ENCODE assay signal across 31 cellular contexts in genomic region chr16:12379318-12379717, GRCh38.
"Had no signal": no experiment of that assay in that cellular context is flagged by ENCODE, and none has a peak within 500 bp of the region (broad histone marks: within the 10 kb centered on the region; RNA-seq: fewer than 3 reads in every experiment).

No MANE protein-coding gene starts in this region.

- H3K9me3 Mint-ChIP-seq: activated CD4-positive, alpha-beta memory T cell treated with anti-CD3 and anti-CD28 coated beads, Interleukin-2, amount 10 ng/mL, durations not matched to agents 7 days and 5 days; activated CD4-positive, alpha-beta T cell treated with anti-CD3 and anti-CD28 coated beads, Interleukin-2, amount 10 ng/mL, durations not matched to agents 24 days and 14 days; activated T-cell treated with anti-CD3 and anti-CD28 coated beads, Interleukin-2, amount 50 U/mL, for 24 hours; T-helper 1 cell treated with Interleukin-12 subunit alpha and Interleukin-12 subunit beta and Interleukin-4 antibody, amounts not matched to agents 30 μg/mL and 1 μg/mL, for 36 hours; T-helper 2 cell treated with Interferon-gamma antibody and Interleukin-4, amounts not matched to agents 5 μg/mL and 100 μg/mL, for 36 hours had no signal

- H3K9me3 ChIP-seq: body of pancreas, esophagus squamous epithelium, gastroesophageal sphincter, heart right ventricle had no signal

- H3K27ac ChIP-seq: body of pancreas, epithelial cell of prostate, esophagus squamous epithelium, gastroesophageal sphincter, heart right ventricle, hepatocyte had no signal

- H3K27me3 Mint-ChIP-seq: activated CD4-positive, alpha-beta memory T cell treated with anti-CD3 and anti-CD28 coated beads, Interleukin-2, amount 10 ng/mL, durations not matched to agents 7 days and 5 days; activated CD4-positive, alpha-beta T cell treated with anti-CD3 and anti-CD28 coated beads for 36 hours; activated CD4-positive, alpha-beta T cell treated with anti-CD3 and anti-CD28 coated beads, Interleukin-2, amount 10 ng/mL, durations not matched to agents 24 days and 14 days; activated naive CD8-positive, alpha-beta T cell; activated T-cell treated with anti-CD3 and anti-CD28 coated beads, Interleukin-2, amount 50 U/mL, for 24 hours; effector memory CD8-positive, alpha-beta T cell had no signal

- H3K79me2 ChIP-seq: hepatocyte had no signal

- H3K4me3 ChIP-seq: body of pancreas, esophagus squamous epithelium, gastroesophageal sphincter, heart right ventricle, hepatocyte had no signal

- DNase-seq: activated CD4-positive, alpha-beta memory T cell treated with anti-CD3 and anti-CD28 coated beads, Interleukin-2, amount 10 ng/mL, durations not matched to agents 7 days and 5 days; activated CD4-positive, alpha-beta T cell treated with anti-CD3 and anti-CD28 coated beads for 36 hours; activated CD4-positive, alpha-beta T cell treated with anti-CD3 and anti-CD28 coated beads, Interleukin-2, amount 10 ng/mL, durations not matched to agents 24 days and 14 days; activated CD4-positive, CD25-positive, alpha-beta regulatory T cell; activated CD4-positive, CD25-positive, alpha-beta regulatory T cell treated with anti-CD3 and anti-CD28 coated beads, Interleukin-2, amount 50 U/mL, for 72 hours; activated CD8-positive, alpha-beta memory T cell treated with anti-CD3 and anti-CD28 coated beads, Interleukin-2, amount 50 U/mL, for 48 hours; activated effector memory CD4-positive, alpha-beta T cell treated with Interleukin-2 at 50 U/mL for 16 hours; activated gamma-delta T cell treated with Interleukin-2 at 50 U/mL for 16 hours; activated naive CD4-positive, alpha-beta T cell treated with anti-CD3 and anti-CD28 coated beads, Interleukin-2, amount 50 U/mL, for 16 hours; activated naive CD4-positive, alpha-beta T cell treated with Interleukin-2 at 50 U/mL for 16 hours; activated T-cell treated with anti-CD3 and anti-CD28 coated beads for 4 hours; activated T-cell treated with anti-CD3 and anti-CD28 coated beads, Interleukin-2, amount 50 U/mL, for 24 hours; activated T-cell treated with anti-CD3 and anti-CD28 coated beads, Interleukin-2, amount 50 U/mL, for 72 hours; amniotic stem cell; anterior cingulate cortex; body of pancreas; caudate nucleus; cortex of kidney; dermis blood vessel endothelial cell; effector CD4-positive, alpha-beta T cell; effector memory CD8-positive, alpha-beta T cell; esophagus squamous epithelium; foreskin melanocyte; heart right ventricle; T1000 had no signal

- H3K4me2 ChIP-seq: hepatocyte had no signal

- H3K27me3 ChIP-seq: body of pancreas, esophagus squamous epithelium, gastroesophageal sphincter, heart right ventricle, hepatocyte had no signal

- ATAC-seq: activated CD4-positive, alpha-beta T cell treated with anti-CD3 and anti-CD28 coated beads for 36 hours; activated T-cell treated with anti-CD3 and anti-CD28 coated beads, Interleukin-2, amount 50 U/mL, for 72 hours; body of pancreas; effector memory CD8-positive, alpha-beta T cell; gastroesophageal sphincter; heart right ventricle had no signal

- H3K4me1 Mint-ChIP-seq: activated CD4-positive, alpha-beta memory T cell treated with anti-CD3 and anti-CD28 coated beads, Interleukin-2, amount 10 ng/mL, durations not matched to agents 7 days and 5 days had no signal

- H3K4me3 Mint-ChIP-seq: activated CD4-positive, alpha-beta memory T cell treated with anti-CD3 and anti-CD28 coated beads, Interleukin-2, amount 10 ng/mL, durations not matched to agents 7 days and 5 days; activated CD4-positive, alpha-beta T cell treated with anti-CD3 and anti-CD28 coated beads for 36 hours; activated CD4-positive, alpha-beta T cell treated with anti-CD3 and anti-CD28 coated beads, Interleukin-2, amount 10 ng/mL, durations not matched to agents 24 days and 14 days; activated naive CD8-positive, alpha-beta T cell; activated T-cell treated with anti-CD3 and anti-CD28 coated beads, Interleukin-2, amount 50 U/mL, for 24 hours; activated T-cell treated with anti-CD3 and anti-CD28 coated beads, Interleukin-2, amount 50 U/mL, for 72 hours; effector memory CD8-positive, alpha-beta T cell; T-helper 1 cell treated with Interleukin-12 subunit alpha and Interleukin-12 subunit beta and Interleukin-4 antibody, amounts not matched to agents 30 μg/mL and 1 μg/mL, for 36 hours; T-helper 2 cell treated with Interferon-gamma antibody and Interleukin-4, amounts not matched to agents 5 μg/mL and 100 μg/mL, for 36 hours had no signal

- H3K4me1 ChIP-seq: body of pancreas had no signal

- H3K36me3 ChIP-seq: esophagus squamous epithelium, gastroesophageal sphincter, heart right ventricle had no signal

- H3K27ac Mint-ChIP-seq: activated CD4-positive, alpha-beta memory T cell treated with anti-CD3 and anti-CD28 coated beads, Interleukin-2, amount 10 ng/mL, durations not matched to agents 7 days and 5 days; activated CD4-positive, alpha-beta T cell treated with anti-CD3 and anti-CD28 coated beads for 36 hours; activated CD4-positive, alpha-beta T cell treated with anti-CD3 and anti-CD28 coated beads, Interleukin-2, amount 10 ng/mL, durations not matched to agents 24 days and 14 days; activated T-cell treated with anti-CD3 and anti-CD28 coated beads, Interleukin-2, amount 50 U/mL, for 24 hours; activated T-cell treated with anti-CD3 and anti-CD28 coated beads, Interleukin-2, amount 50 U/mL, for 72 hours; T-helper 1 cell treated with Interleukin-12 subunit alpha and Interleukin-12 subunit beta and Interleukin-4 antibody, amounts not matched to agents 30 μg/mL and 1 μg/mL, for 36 hours; T-helper 2 cell treated with Interferon-gamma antibody and Interleukin-4, amounts not matched to agents 5 μg/mL and 100 μg/mL, for 36 hours had no signal

- H2AFZ ChIP-seq: hepatocyte had no signal
